21 cellular contexts compared by ENCODE assay signal in genomic region chr2:9968940-9969497, GRCh38. TPM values are rescaled to one million over a fixed set of nuclear protein-coding genes. Genes with fewer than 3 reads are reported as not detected.
DNase-seq lines count a peak whose midpoint lies in the region; ATAC-seq and TF ChIP-seq lines count a peak whose summit lies in the region.
"Had no signal": no experiment of that assay in that cellular context is flagged by ENCODE, and none has a peak within 500 bp of the region (broad histone marks: within the 10 kb centered on the region; RNA-seq: fewer than 3 reads in every experiment).

No MANE protein-coding gene starts in this region.

- TF ChIP-seq CTCF in Loucy (conservative IDR thresholded peaks at IDR 0.05; ENCODE audit: low read length) (no peak), left lung (IDR thresholded peaks at IDR 0.05) (no peak), nephron (IDR thresholded peaks at IDR 0.05; ENCODE audit: unreplicated experiment in 3 of 3) (no peak), upper lobe of right lung (IDR thresholded peaks at IDR 0.05) (no peak), brain microvascular endothelial cell (IDR thresholded peaks at IDR 0.05; ENCODE audit: low read depth, low read length, missing control alignments) (no peak), stomach (IDR thresholded peaks at IDR 0.05) (no peak), GM13977 (IDR thresholded peaks at IDR 0.05; ENCODE audit: extremely low read depth, insufficient read depth, missing control alignments) (no peak)

- 83 to 90% (median 88%) methylated on average over 5 of the region's 5 CpGs for WGBS in stomach, 5 donors

- H3K27me3 Mint-ChIP-seq in nephron (ENCODE audit: low read depth), result peaks cover 10% of the 10 kb centered on the region
- H3K27me3 Mint-ChIP-seq: CD4-positive, CD25-positive, alpha-beta regulatory T cell had no signal

- H3K9me3 ChIP-seq in Loucy (ENCODE audit: insufficient read depth, low read depth, low read length), result no peaks in the 10 kb centered on the region
- H3K9me3 ChIP-seq in left lung, result no peaks in the 10 kb centered on the region
- no peaks in the 10 kb centered on the region for H3K9me3 ChIP-seq in upper lobe of right lung
- H3K9me3 ChIP-seq in stomach, result no peaks in the 10 kb centered on the region
- H3K9me3 ChIP-seq: BLaER1, HAP-1 had no signal

- ATAC-seq in left lung (peak; percentile 94), upper lobe of right lung (peak; percentile 82)

- H3K4me3 ChIP-seq in Loucy (ENCODE audit: low read length, poor library complexity, severe bottlenecking), result no peak overlapping the region
- no peak overlapping the region for H3K4me3 ChIP-seq in left lung
- H3K4me3 ChIP-seq in upper lobe of right lung, result no peak overlapping the region
- H3K4me3 ChIP-seq in brain microvascular endothelial cell (ENCODE audit: low read depth, low read length), result no peak overlapping the region
- no peak overlapping the region for H3K4me3 ChIP-seq in stomach
- H3K4me3 ChIP-seq: BLaER1, HAP-1 had no signal

- peak overlapping the region; percentile 24; the same call in 1 of the 2 replicates for H2AFZ ChIP-seq in Loucy (ENCODE audit: low read length)

- peaks cover 50% of the 10 kb centered on the region for H3K4me1 ChIP-seq in Loucy (ENCODE audit: insufficient read depth, low read length, poor library complexity, severe bottlenecking)
- H3K4me1 ChIP-seq in left lung, result peaks cover 6 to 12% of the 10 kb centered on the region in 2 donors
- H3K4me1 ChIP-seq in upper lobe of right lung, result peaks cover 7% of the 10 kb centered on the region
- H3K4me1 ChIP-seq in stomach, result peaks cover 0 to 34% (median 17%) of the 10 kb centered on the region in 4 donors
- H3K4me1 ChIP-seq: HAP-1 had no signal

- H3K9me3 Mint-ChIP-seq in nephron, result no peaks in the 10 kb centered on the region
- H3K9me3 Mint-ChIP-seq: CD4-positive, CD25-positive, alpha-beta regulatory T cell; HFFc6 had no signal

- no peak for TF ChIP-seq POLR2A in stomach (IDR thresholded peaks at IDR 0.05)

- peaks cover 14% of the 10 kb centered on the region for H3F3A ChIP-seq in Loucy (ENCODE audit: low read depth)

- H3K4me1 Mint-ChIP-seq in nephron, result peaks cover 48% of the 10 kb centered on the region

- DNase-seq in left lung, result peak in 1 of 2 donors; percentile 78
- DNase-seq in upper lobe of right lung, result no peak
- DNase-seq in brain microvascular endothelial cell, result no peak
- DNase-seq in stomach, result no peak
- DNase-seq in GM13977 (ENCODE audit: low spot score), result no peak
- DNase-seq: CD4-positive, CD25-positive, alpha-beta regulatory T cell; GOT3; HFFc6; IMR-90; NCI-H1092; NCI-H1417 treated with DMSO at 0.1 percent for 48 hours; NCI-H1694 treated with DMSO at 0.1 percent for 48 hours; NCI-H2081; NCI-H2227 treated with DMSO at 0.1 percent for 48 hours; NCI-H526 treated with DMSO at 0.1 percent for 48 hours; RPMI8226; SHP77 had no signal

- intact Hi-C loops in left lung (cut with DNase I) (no loop called here), upper lobe of right lung (cut with DNase I) (no loop called here), stomach (cut with DNase I; ENCODE audit: low total_unique reads) (no loop called here)

- H3K9ac ChIP-seq in Loucy (ENCODE audit: low read depth, low read length, poor library complexity, severe bottlenecking), result peak overlapping the region; percentile 44
- H3K9ac ChIP-seq: BLaER1 had no signal

- no peaks in the 10 kb centered on the region for H4K20me1 ChIP-seq in Loucy (ENCODE audit: insufficient read depth, low read length, poor library complexity, severe bottlenecking)
- H4K20me1 ChIP-seq: BLaER1 had no signal

- H3K79me2 ChIP-seq in Loucy (ENCODE audit: insufficient read depth, low read length), result no peaks in the 10 kb centered on the region

- H3K4me3 Mint-ChIP-seq in nephron, result no peak overlapping the region
- H3K4me3 Mint-ChIP-seq: CD4-positive, CD25-positive, alpha-beta regulatory T cell; HFFc6 had no signal

- peak overlapping the region; percentile 34 for H3K4me2 ChIP-seq in Loucy (ENCODE audit: low read depth, low read length, poor library complexity, severe bottlenecking)
- H3K4me2 ChIP-seq: BLaER1 had no signal

- H3K36me3 Mint-ChIP-seq in nephron (ENCODE audit: low read depth), result no peaks in the 10 kb centered on the region
- H3K36me3 Mint-ChIP-seq: CD4-positive, CD25-positive, alpha-beta regulatory T cell had no signal

- TF ChIP-seq EP300 in stomach (IDR thresholded peaks at IDR 0.05), result no peak

- peak overlapping the region in 2 of 3 experiments; percentile 33 to 59 for H3K27ac Mint-ChIP-seq in nephron
- H3K27ac Mint-ChIP-seq: CD4-positive, CD25-positive, alpha-beta regulatory T cell; HFFc6 had no signal

- H3K9me2 ChIP-seq in Loucy (replicated peaks; ENCODE audit: low read depth, low read length), result no peaks in the 10 kb centered on the region

- no peak overlapping the region for H3K27ac ChIP-seq in left lung
- H3K27ac ChIP-seq in upper lobe of right lung, result no peak overlapping the region
- H3K27ac ChIP-seq in brain microvascular endothelial cell, result no peak overlapping the region
- H3K27ac ChIP-seq in stomach, result peak overlapping the region in 1 of 5 donors; percentile 32
- H3K27ac ChIP-seq: BLaER1 had no signal

- H3K27me3 ChIP-seq in Loucy (ENCODE audit: insufficient read depth, low read length, poor library complexity, severe bottlenecking) (no peaks in the 10 kb centered on the region), left lung (peaks cover 0 to 8% of the 10 kb centered on the region in 2 donors), upper lobe of right lung (no peaks in the 10 kb centered on the region), brain microvascular endothelial cell (replicated peaks) (no peaks in the 10 kb centered on the region), stomach (no peaks in the 10 kb centered on the region)
- H3K27me3 ChIP-seq: BLaER1 had no signal

- in situ Hi-C loops in brain microvascular endothelial cell (cut with HindIII; ENCODE audit: low pct_ligation_motif_present, low sequenced_read_pairs) (no loop called here), GM13977 (cut with MboI; ENCODE audit: low pct_unique_long_range_greater_than_20kb, low sequenced_read_pairs, unreplicated experiment) (no loop called here)

- H3K36me3 ChIP-seq in Loucy (ENCODE audit: insufficient read depth, low read length) (peaks cover 11% of the 10 kb centered on the region; the same call in 1 of the 2 replicates), left lung (no peaks in the 10 kb centered on the region), upper lobe of right lung (no peaks in the 10 kb centered on the region), brain microvascular endothelial cell (replicated peaks) (no peaks in the 10 kb centered on the region), stomach (peaks cover 0 to 14% (median 6%) of the 10 kb centered on the region in 4 donors)
- H3K36me3 ChIP-seq: BLaER1 had no signal

RNA-seq across cellular contexts. Expression of gene GRHL1, which starts 17.5 kb away (rescaled TPM):
- total RNA-seq in left lung (1 to 10 TPM; 2.4 to 4.7 TPM), upper lobe of right lung (2.7 TPM), stomach (1 to 10 TPM in 4 of 5 donors, under 1 TPM in 1; 0.89 to 5.8 (median 4.5) TPM)
- polyA plus RNA-seq in stomach, result 10 to 100 TPM in 1 of 3 donors, 1 to 10 TPM in 2; 1.7 to 16.5 (median 2.0) TPM
